In genomic region chr14:55339770-55340169, GRCh38 we compare ENCODE assay signal across 9 cellular contexts.
DNase-seq lines count a peak whose midpoint lies in the region; ATAC-seq, FAIRE-seq and TF ChIP-seq lines count a peak whose summit lies in the region.
"Had no signal": no experiment of that assay in that cellular context is flagged by ENCODE, and none has a peak within 500 bp of the region (broad histone marks: within the 10 kb centered on the region; RNA-seq: fewer than 3 reads in every experiment).

No MANE protein-coding gene starts in this region.

- peak overlapping the region; percentile 59 for H3K4me2 ChIP-seq in GM12878 (ENCODE audit: control insufficient read depth, insufficient read depth)

- H3K79me2 ChIP-seq in GM12878 (ENCODE audit: control insufficient read depth, insufficient read depth, low read length): peaks cover 18% of the 10 kb centered on the region

- no peak for ATAC-seq in CD4-positive, alpha-beta T cell (ENCODE audit: poor library complexity)
- peak; percentile 83 for ATAC-seq in GM19043 (IDR thresholded peaks at IDR 0.05; ENCODE audit: low read depth, unreplicated experiment)
- ATAC-seq in HG03280 (IDR thresholded peaks at IDR 0.05; ENCODE audit: unreplicated experiment): peak; percentile 77
- ATAC-seq in GM12878: peak; percentile 90
- ATAC-seq in HG03354 (IDR thresholded peaks at IDR 0.05; ENCODE audit: poor library complexity, severe bottlenecking, unreplicated experiment): no peak
- ATAC-seq: HepG2 had no signal

- peaks cover 81% of the 10 kb centered on the region for H3K4me1 Mint-ChIP-seq in CD4-positive, alpha-beta T cell (ENCODE audit: low read depth)
- peaks cover 27% of the 10 kb centered on the region for H3K4me1 Mint-ChIP-seq in nephron progenitor cell

- DNase-seq in CD4-positive, alpha-beta T cell: no peak
- DNase-seq in GM12878 (ENCODE audit: low read depth, low spot score): no peak
- DNase-seq in H54 (ENCODE audit: insufficient read length, low spot score): no peak
- no peak for DNase-seq in nephron progenitor cell
- no peak for DNase-seq in kidney

- no peaks in the 10 kb centered on the region for H3K9me3 ChIP-seq in CD4-positive, alpha-beta T cell (ENCODE audit: control insufficient read depth, low read length)
- H3K9me3 ChIP-seq in GM12878 (replicated peaks; ENCODE audit: control insufficient read depth, insufficient read depth, low read length) (no peaks in the 10 kb centered on the region), kidney (ENCODE audit: control insufficient read depth in 1 of 2, low read length in 2 of 2) (no peaks in the 10 kb centered on the region)

- no peaks in the 10 kb centered on the region for H3K9me3 Mint-ChIP-seq in CD4-positive, alpha-beta T cell
- H3K9me3 Mint-ChIP-seq in nephron progenitor cell: no peaks in the 10 kb centered on the region

- no peaks in the 10 kb centered on the region for H3K27me3 Mint-ChIP-seq in CD4-positive, alpha-beta T cell
- H3K27me3 Mint-ChIP-seq in nephron progenitor cell (ENCODE audit: low read depth, poor library complexity): peaks cover 6% of the 10 kb centered on the region

- H2AFZ ChIP-seq in GM12878 (ENCODE audit: control insufficient read depth, low read depth, low read length): no peak overlapping the region

- H3K4me3 Mint-ChIP-seq in CD4-positive, alpha-beta T cell: no peak overlapping the region
- no peak overlapping the region for H3K4me3 Mint-ChIP-seq in nephron progenitor cell

- TF ChIP-seq POLR2A in GM12878 (IDR thresholded peaks at IDR 0.05; ENCODE audit: low read depth, low read length) (no peak), H54 (IDR thresholded peaks at IDR 0.05; ENCODE audit: low read depth, low read length) (no peak)

- intact Hi-C loops in CD4-positive, alpha-beta T cell (cut with DNase I, micrococcal nuclease): no loop called here
- intact Hi-C loops in GM12878 (cut with micrococcal nuclease; ENCODE audit: unreplicated experiment): no loop called here
- intact Hi-C loops in kidney (cut with DNase I): no loop called here

- TF ChIP-seq EP300 in GM12878 (IDR thresholded peaks at IDR 0.05; ENCODE audit: borderline replicate concordance in 1 of 2, control insufficient read depth in 1 of 2, low read depth in 2 of 2, low read length in 2 of 2): no peak

- no peak overlapping the region for H3K27ac ChIP-seq in CD4-positive, alpha-beta T cell (ENCODE audit: low read depth, low read length)
- H3K27ac ChIP-seq in GM12878 (ENCODE audit: control insufficient read depth, insufficient read depth) (no peak overlapping the region), kidney (ENCODE audit: low read depth in 2 of 2, low read length in 2 of 2) (no peak overlapping the region)

- H3K36me3 ChIP-seq in GM12878 (ENCODE audit: control insufficient read depth in 2 of 2, insufficient read depth in 2 of 2, low read length in 1 of 2) (no peaks in the 10 kb centered on the region; a peak in 1 of 4 replicates), kidney (ENCODE audit: control insufficient read depth in 1 of 2, insufficient read depth in 2 of 2, low read length in 2 of 2) (no peaks in the 10 kb centered on the region)

- H3K4me3 ChIP-seq in GM12878: no peak overlapping the region
- no peak overlapping the region for H3K4me3 ChIP-seq in kidney (ENCODE audit: low read length in 2 of 2)

- WGBS in GM12878 (ENCODE audit: insufficient coverage, insufficient replicate concordance, low lambda C conversion rate, missing lambda C conversion rate): 18% methylated on average over 2 of the region's 2 CpGs

- H3K9ac ChIP-seq in GM12878 (ENCODE audit: control insufficient read depth, insufficient read depth, low read length) (no peak overlapping the region), kidney (ENCODE audit: low read length in 2 of 2) (no peak overlapping the region)

- POLR2A ChIA-PET in CD4-positive, alpha-beta T cell (lab: Charles Lee): interaction anchor here (0.6 kb wide), 1 partner anchor 942 kb away, joined by 6 read pairs; no protein-coding TSS in a partner anchor
- POLR2A ChIA-PET in GM12878 (lab: Charles Lee): no interaction called here

- H3K4me1 ChIP-seq in GM12878 (ENCODE audit: control insufficient read depth, insufficient read depth, low read length) (peaks cover 11% of the 10 kb centered on the region), kidney (ENCODE audit: control insufficient read depth in 1 of 2, insufficient read depth in 1 of 2, low read depth in 1 of 2, low read length in 2 of 2) (peaks cover 4 to 22% of the 10 kb centered on the region in 2 donors)

- CTCF ChIA-PET in CD4-positive, alpha-beta T cell (lab: Charles Lee): interaction anchor here (0.6 to 1.8 kb wide), 3 partner anchors 15 to 288 kb away, joined by 3 to 7 read pairs (median 3); partner anchors contain the start of gene MAPK1IP1L
- CTCF ChIA-PET in GM12878 (lab: Yijun Ruan, JAX): interaction anchor here (0.6 to 3.0 kb wide), 8 partner anchors 15 to 142 kb away, joined by 3 to 13 read pairs (median 3); no protein-coding TSS in a partner anchor

- in situ Hi-C loops in GM12878 (cut with MboI): no loop called here

- RAD21 ChIA-PET in GM12878 (lab: Charles Lee; ENCODE audit: unreplicated experiment): interaction anchor here (1.6 kb wide), 1 partner anchor 15 kb away, joined by 7 read pairs; no protein-coding TSS in a partner anchor

- no peaks in the 10 kb centered on the region for H4K20me1 ChIP-seq in GM12878 (ENCODE audit: control insufficient read depth, insufficient read depth)

- H3K36me3 Mint-ChIP-seq in CD4-positive, alpha-beta T cell (ENCODE audit: low read depth): no peaks in the 10 kb centered on the region
- H3K36me3 Mint-ChIP-seq in nephron progenitor cell (ENCODE audit: low read depth): no peaks in the 10 kb centered on the region

- no peaks in the 10 kb centered on the region for H3K27me3 ChIP-seq in CD4-positive, alpha-beta T cell (ENCODE audit: control insufficient read depth, insufficient read depth, low read length)
- no peaks in the 10 kb centered on the region for H3K27me3 ChIP-seq in GM12878 (replicated peaks in 1 of 2; ENCODE audit: control insufficient read depth in 2 of 2, insufficient read depth in 2 of 2, low read length in 1 of 2)

- no TSS peak for BruUV-seq in GM12878 (replicated peaks; lab: Mats Ljungman, UMichigan)

- FAIRE-seq in GM12878 (lab: Jason Lieb, UNC): peak; percentile 75
- FAIRE-seq in H54 (lab: Jason Lieb, UNC): no peak
- FAIRE-seq in kidney (lab: Jason Lieb, UNC): no peak
- FAIRE-seq: HepG2 had no signal

- peak overlapping the region; percentile 71 for H3K27ac Mint-ChIP-seq in CD4-positive, alpha-beta T cell
- no peak overlapping the region for H3K27ac Mint-ChIP-seq in nephron progenitor cell

- TF ChIP-seq RAD21 in GM12878 (IDR thresholded peaks at IDR 0.05; ENCODE audit: insufficient read depth, low read depth, low read length): no peak

- SMC1A ChIA-PET in GM12878 (lab: Charles Lee; ENCODE audit: uncharacterized antibody, unreplicated experiment): interaction anchor here (1.6 to 1.8 kb wide), 2 partner anchors 15 to 69 kb away, joined by 3 to 7 read pairs; no protein-coding TSS in a partner anchor

- TF ChIP-seq CTCF in CD4-positive, alpha-beta T cell (IDR thresholded peaks at IDR 0.05): no peak
- TF ChIP-seq CTCF in GM12878 (IDR thresholded peaks at IDR 0.05 in 2 of 3, conservative IDR thresholded peaks at IDR 0.05 in 1 of 3; ENCODE audit: control insufficient read depth in 2 of 3, extremely low read depth in 1 of 3, insufficient read depth in 1 of 3, low read depth in 3 of 3, low read length in 3 of 3) (no peak), nephron progenitor cell (IDR thresholded peaks at IDR 0.05) (no peak), kidney (IDR thresholded peaks at IDR 0.05; ENCODE audit: borderline replicate concordance, extremely low read depth, insufficient read depth) (no peak)

TF ChIP-seq in GM12878, 131 proteins besides CTCF, POLR2A, EP300 and RAD21 (continues in another document):
- TF ChIP-seq BHLHE40 (IDR thresholded peaks at IDR 0.05; ENCODE audit: borderline replicate concordance in 1 of 2, low read depth in 2 of 2, low read length in 1 of 2) (0 out of 4 replicates have a peak, but pooled peaks of 1 of the 2 experiments have one; percentile 8), ZNF24 (IDR thresholded peaks at IDR 0.05) (no peak), RAD51 (IDR thresholded peaks at IDR 0.05) (0 out of 2 replicates have a peak, but pooled peaks have one; percentile 17), ATF7 (IDR thresholded peaks at IDR 0.05; ENCODE audit: low read depth) (0 out of 2 replicates have a peak, but pooled peaks have one; percentile 20), TCF12 (IDR thresholded peaks at IDR 0.05; ENCODE audit: low read depth, low read length) (0 out of 2 replicates have a peak, but pooled peaks have one; percentile 20), PML (IDR thresholded peaks at IDR 0.05; ENCODE audit: low read length) (peak; percentile 22; the same call in 1 of the 2 replicates), IKZF2 (IDR thresholded peaks at IDR 0.05) (peak; percentile 19 to 24; a peak in 1 of 4 replicates), WRNIP1 (IDR thresholded peaks at IDR 0.05; ENCODE audit: borderline replicate concordance, low read depth, low read length) (no peak), CREB1 (IDR thresholded peaks at IDR 0.05; ENCODE audit: low read depth) (0 out of 2 replicates have a peak, but pooled peaks have one; percentile 21), TBL1XR1 (IDR thresholded peaks at IDR 0.05; ENCODE audit: low read depth, low read length) (peak; percentile 47; the same call in 1 of the 2 replicates), RUNX3 (IDR thresholded peaks at IDR 0.05; ENCODE audit: low read length) (peak; percentile 90), NFIC (IDR thresholded peaks at IDR 0.05; ENCODE audit: low read depth, low read length) (peak; percentile 49; the same call in 1 of the 2 replicates), FOXM1 (IDR thresholded peaks at IDR 0.05; ENCODE audit: low read depth, low read length) (peak; percentile 53; the same call in 1 of the 2 replicates), CBFB (IDR thresholded peaks at IDR 0.05; ENCODE audit: low read depth) (no peak), CBX5 (IDR thresholded peaks at IDR 0.05; ENCODE audit: low read depth) (peak; percentile 54; the same call in 1 of the 2 replicates), SRF (IDR thresholded peaks at IDR 0.05; ENCODE audit: low read depth in 2 of 2, low read length in 2 of 2) (0 out of 4 replicates have a peak, but pooled peaks of 1 of the 2 experiments have one; percentile 26), BCL11A (IDR thresholded peaks at IDR 0.05; ENCODE audit: low read depth, low read length) (0 out of 2 replicates have a peak, but pooled peaks have one; percentile 24), EED (IDR thresholded peaks at IDR 0.05; ENCODE audit: low read depth) (0 out of 2 replicates have a peak, but pooled peaks have one; percentile 31)

Comparison
In these comparisons a context has a peak if more than half of its experiments do, and no peak if none do; other contexts are left out.
1. ATAC-seq: peak in GM19043 (single experiment), HG03280 (single experiment) and GM12878 (single experiment); none in CD4-positive, alpha-beta T cell (single experiment) and HG03354 (single experiment).